ENCODE assay signal across 21 cellular contexts in the genomic region with DNA sequence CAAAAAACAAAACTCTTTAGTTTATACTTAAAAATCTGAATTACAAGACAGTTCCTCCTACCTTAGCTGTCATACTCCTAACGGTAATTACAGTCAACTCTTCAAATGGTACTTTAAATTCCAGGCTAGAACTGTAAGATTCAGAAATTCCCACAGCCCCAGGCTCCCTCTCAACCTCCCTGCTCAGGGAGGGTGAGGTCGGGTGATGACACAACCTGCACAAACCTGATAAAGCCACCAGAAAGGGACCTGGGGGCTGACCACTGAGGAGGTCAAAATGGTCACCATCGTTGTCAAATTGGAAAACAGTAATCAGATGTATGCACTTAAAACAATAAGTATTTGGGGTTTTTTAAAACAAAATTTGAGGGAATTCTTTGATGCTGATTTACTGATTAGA. TPM values are rescaled to one million over a fixed set of nuclear protein-coding genes. Genes with fewer than 3 reads are reported as not detected.
"Had no signal": no experiment of that assay in that cellular context is flagged by ENCODE, and none has a peak within 500 bp of the region (broad histone marks: within the 10 kb centered on the region; RNA-seq: fewer than 3 reads in every experiment).

No MANE protein-coding gene starts in this region.

- H3K27me3 ChIP-seq: gastrocnemius medialis, ovary, tibial artery, upper lobe of right lung had no signal

- H3K27ac ChIP-seq: dorsolateral prefrontal cortex, gastrocnemius medialis, heart right ventricle, left ventricle myocardium inferior, lower lobe of right lung, ovary, tibial artery, upper lobe of right lung had no signal

- H3K27ac Mint-ChIP-seq: memory B cell; naive thymus-derived CD8-positive, alpha-beta T cell; stimulated activated effector memory CD8-positive, alpha-beta T cell treated with anti-CD3 and anti-CD28 coated beads, Interleukin-12 subunit alpha, Interleukin-12 subunit beta, amount 100 ng/mL, for 72 hours; stimulated activated naive CD8-positive, alpha-beta T cell treated with anti-CD3 and anti-CD28 coated beads, Interleukin-15, Interleukin-2, amounts not matched to agents 100 ng/mL and 50 ng/mL, for 24 hours had no signal

- H3K36me3 Mint-ChIP-seq: memory B cell; naive thymus-derived CD8-positive, alpha-beta T cell; stimulated activated effector memory CD8-positive, alpha-beta T cell treated with anti-CD3 and anti-CD28 coated beads, Interleukin-12 subunit alpha, Interleukin-12 subunit beta, amount 100 ng/mL, for 72 hours had no signal

- H3K9me3 Mint-ChIP-seq: central memory CD8-positive, alpha-beta T cell; memory B cell; neural crest cell; stimulated activated effector memory CD8-positive, alpha-beta T cell treated with anti-CD3 and anti-CD28 coated beads, Interleukin-12 subunit alpha, Interleukin-12 subunit beta, amount 100 ng/mL, for 72 hours; stimulated activated naive CD8-positive, alpha-beta T cell treated with anti-CD3 and anti-CD28 coated beads, Interleukin-15, Interleukin-2, amounts not matched to agents 100 ng/mL and 50 ng/mL, for 24 hours had no signal

- H3K9me3 ChIP-seq: gastrocnemius medialis, heart right ventricle, left ventricle myocardium inferior, lower lobe of right lung, ovary, tibial artery, upper lobe of right lung had no signal

- H3K4me3 ChIP-seq: dorsolateral prefrontal cortex, gastrocnemius medialis, heart right ventricle, left ventricle myocardium inferior, lower lobe of right lung, ovary, tibial artery, upper lobe of right lung had no signal

- H3K4me1 ChIP-seq: gastrocnemius medialis, left ventricle myocardium inferior, lower lobe of right lung, upper lobe of right lung had no signal

- H3K36me3 ChIP-seq: gastrocnemius medialis, heart right ventricle, left ventricle myocardium inferior, lower lobe of right lung, ovary, tibial artery, upper lobe of right lung had no signal

- DNase-seq: cortex of kidney; dorsolateral prefrontal cortex; effector CD8-positive, alpha-beta T cell; gastrocnemius medialis; heart right ventricle; hypothalamus; left ventricle myocardium inferior; lower lobe of right lung; naive thymus-derived CD8-positive, alpha-beta T cell; ovary; right cardiac atrium; stimulated activated CD4-positive, alpha-beta T cell treated with anti-CD3 and anti-CD28 coated beads, Interleukin-4, amount 100 ng/mL, for 1 hour; stimulated activated CD8-positive, alpha-beta memory T cell treated with anti-CD3 and anti-CD28 coated beads, Interleukin-4, amount 100 ng/mL, for 48 hours; tibial artery; upper lobe of right lung had no signal

- H3K4me3 Mint-ChIP-seq: central memory CD8-positive, alpha-beta T cell; memory B cell; naive thymus-derived CD8-positive, alpha-beta T cell; neural crest cell; stimulated activated effector memory CD8-positive, alpha-beta T cell treated with anti-CD3 and anti-CD28 coated beads, Interleukin-12 subunit alpha, Interleukin-12 subunit beta, amount 100 ng/mL, for 72 hours; stimulated activated naive CD8-positive, alpha-beta T cell treated with anti-CD3 and anti-CD28 coated beads, Interleukin-15, Interleukin-2, amounts not matched to agents 100 ng/mL and 50 ng/mL, for 24 hours had no signal

- H3K4me1 Mint-ChIP-seq: central memory CD8-positive, alpha-beta T cell; memory B cell; naive thymus-derived CD8-positive, alpha-beta T cell; stimulated activated effector memory CD8-positive, alpha-beta T cell treated with anti-CD3 and anti-CD28 coated beads, Interleukin-12 subunit alpha, Interleukin-12 subunit beta, amount 100 ng/mL, for 72 hours had no signal

RNA-seq across cellular contexts. Expression of gene SLC22A1, which starts 52.2 kb away (rescaled TPM):
- total RNA-seq: temporal lobe had no signal
